ENCODE assay signal across 8 cellular contexts in genomic region chr5:176415240-176416122, GRCh38. TPM values are rescaled to one million over a fixed set of nuclear protein-coding genes. Genes with fewer than 3 reads are reported as not detected.
DNase-seq lines count a peak whose midpoint lies in the region; ATAC-seq and TF ChIP-seq lines count a peak whose summit lies in the region.

No MANE protein-coding gene starts in this region.

- TF ChIP-seq CTCF in upper lobe of right lung (IDR thresholded peaks at IDR 0.05) = no peak

- H3K9me3 ChIP-seq in ectodermal cell (ENCODE audit: control insufficient read depth, low read length) (no peaks in the 10 kb centered on the region), upper lobe of right lung (no peaks in the 10 kb centered on the region)

- H3K27ac ChIP-seq in ectodermal cell (ENCODE audit: insufficient read depth, low read depth, low read length, poor library complexity, severe bottlenecking) (no peak overlapping the region), upper lobe of right lung (peak overlapping the region; percentile 93)

- ATAC-seq in Right ventricle myocardium inferior = peak; percentile 6
- peak; percentile 16 for ATAC-seq in upper lobe of right lung
- ATAC-seq in GM21737 (IDR thresholded peaks at IDR 0.05; ENCODE audit: unreplicated experiment) = no peak

- H3K27me3 ChIP-seq in ectodermal cell (ENCODE audit: control insufficient read depth, insufficient read depth, low read length, poor library complexity, severe bottlenecking) (peaks cover 22% of the 10 kb centered on the region), upper lobe of right lung (no peaks in the 10 kb centered on the region)

- DNase-seq in Right ventricle myocardium inferior (ENCODE audit: missing footprints) = no peak
- DNase-seq in cardiac septum (ENCODE audit: low spot score) = no peak
- peak; percentile 70 for DNase-seq in RKO (ENCODE audit: low spot score)
- peak; percentile 27 for DNase-seq in medulla oblongata (ENCODE audit: extremely low spot score)
- peak; percentile 66 for DNase-seq in upper lobe of right lung
- no peak for DNase-seq in amniotic stem cell (lab: John Stamatoyannopoulos, UW)

- no peaks in the 10 kb centered on the region for H3K36me3 ChIP-seq in ectodermal cell (ENCODE audit: control insufficient read depth, insufficient read depth, low read length)
- no peaks in the 10 kb centered on the region for H3K36me3 ChIP-seq in upper lobe of right lung

- H3K4me3 ChIP-seq in ectodermal cell (ENCODE audit: insufficient read depth, low read depth, low read length) = peak overlapping the region; percentile 70
- peak overlapping the region; percentile 95 for H3K4me3 ChIP-seq in upper lobe of right lung

- H3K4me1 ChIP-seq in ectodermal cell (ENCODE audit: control insufficient read depth, insufficient read depth, low read length) = no peaks in the 10 kb centered on the region
- H3K4me1 ChIP-seq in upper lobe of right lung = peaks cover 32% of the 10 kb centered on the region

- 62% methylated on average over 20 of the region's 20 CpGs for WGBS in ectodermal cell, 2 experiments

- intact Hi-C loops in Right ventricle myocardium inferior (cut with DNase I) (loop anchor here (1.0 to 2.0 kb wide), 5 partner anchors 27 to 231 kb away; partner anchors contain the start of genes FAF2, HIGD2A, KIAA1191 and NOP16), cardiac septum (cut with DNase I) (loop anchor here (1.0 to 5.0 kb wide), 3 partner anchors 33 to 232 kb away; partner anchors contain the start of genes FAF2, RNF44 and TSPAN17), upper lobe of right lung (cut with DNase I) (no loop called here)

RNA-seq across cellular contexts. Expression of gene CLTB, which starts 0.9 kb away (rescaled TPM):
- total RNA-seq in Right ventricle myocardium inferior (217 TPM), cardiac septum (252 TPM), upper lobe of right lung (80.9 TPM)
- polyA plus RNA-seq in ectodermal cell (2013, experiment 1 of 4) = 27.5 TPM
- 25.1 TPM for polyA plus RNA-seq in ectodermal cell (2013, experiment 2 of 4)
- polyA plus RNA-seq in ectodermal cell (2013, experiment 3 of 4) = 26.1 TPM
- 25.5 TPM for polyA plus RNA-seq in ectodermal cell (2013, experiment 4 of 4)

RNA-seq across cellular contexts. Expression of gene HIGD2A, which starts 26.9 kb away (rescaled TPM):
- total RNA-seq in Right ventricle myocardium inferior = 218 TPM
- 266 TPM for total RNA-seq in cardiac septum
- polyA plus RNA-seq in ectodermal cell (2013, experiment 1 of 4) = 114 TPM
- polyA plus RNA-seq in ectodermal cell (2013, experiment 2 of 4) = 123 TPM
- polyA plus RNA-seq in ectodermal cell (2013, experiment 3 of 4) = 136 TPM
- 144 TPM for polyA plus RNA-seq in ectodermal cell (2013, experiment 4 of 4)
- 104 TPM for total RNA-seq in upper lobe of right lung

RNA-seq across cellular contexts. Expression of gene NOP16, which starts 27.1 kb away (rescaled TPM):
- 22.6 TPM for total RNA-seq in Right ventricle myocardium inferior
- 22.5 TPM for total RNA-seq in cardiac septum
- 24.5 TPM for polyA plus RNA-seq in ectodermal cell (2013, experiment 1 of 4)
- 25.2 TPM for polyA plus RNA-seq in ectodermal cell (2013, experiment 2 of 4)
- 22.5 TPM for polyA plus RNA-seq in ectodermal cell (2013, experiment 3 of 4)
- polyA plus RNA-seq in ectodermal cell (2013, experiment 4 of 4) = 23.6 TPM
- 13.6 TPM for total RNA-seq in upper lobe of right lung

RNA-seq across cellular contexts. Expression of gene FAF2, which starts 32.7 kb away (rescaled TPM):
- total RNA-seq in Right ventricle myocardium inferior (15.7 TPM), cardiac septum (15.9 TPM), upper lobe of right lung (35.1 TPM)
- 43.1 TPM for polyA plus RNA-seq in ectodermal cell (2013, experiment 1 of 4)
- polyA plus RNA-seq in ectodermal cell (2013, experiment 2 of 4) = 53.0 TPM
- 35.4 TPM for polyA plus RNA-seq in ectodermal cell (2013, experiment 3 of 4)
- 36.9 TPM for polyA plus RNA-seq in ectodermal cell (2013, experiment 4 of 4)

RNA-seq across cellular contexts. Expression of gene ARL10, which starts 50.2 kb away (rescaled TPM):
- total RNA-seq in Right ventricle myocardium inferior = 5.4 TPM
- total RNA-seq in cardiac septum = 11.4 TPM
- 14.5 TPM for polyA plus RNA-seq in ectodermal cell (2013, experiment 1 of 4)
- polyA plus RNA-seq in ectodermal cell (2013, experiment 2 of 4) = 17.8 TPM
- polyA plus RNA-seq in ectodermal cell (2013, experiment 3 of 4) = 10.2 TPM
- polyA plus RNA-seq in ectodermal cell (2013, experiment 4 of 4) = 12.6 TPM
- total RNA-seq in upper lobe of right lung = 7.9 TPM

Comparison
In these comparisons a context has a peak if more than half of its experiments do, and no peak if none do; other contexts are left out.
1. DNase-seq: peak in RKO (single experiment), medulla oblongata (single experiment) and upper lobe of right lung (single experiment); none in Right ventricle myocardium inferior (single experiment), cardiac septum (single experiment) and amniotic stem cell (single experiment).